Comparison of ENCODE assay signal across 9 cellular contexts in the genomic region with DNA sequence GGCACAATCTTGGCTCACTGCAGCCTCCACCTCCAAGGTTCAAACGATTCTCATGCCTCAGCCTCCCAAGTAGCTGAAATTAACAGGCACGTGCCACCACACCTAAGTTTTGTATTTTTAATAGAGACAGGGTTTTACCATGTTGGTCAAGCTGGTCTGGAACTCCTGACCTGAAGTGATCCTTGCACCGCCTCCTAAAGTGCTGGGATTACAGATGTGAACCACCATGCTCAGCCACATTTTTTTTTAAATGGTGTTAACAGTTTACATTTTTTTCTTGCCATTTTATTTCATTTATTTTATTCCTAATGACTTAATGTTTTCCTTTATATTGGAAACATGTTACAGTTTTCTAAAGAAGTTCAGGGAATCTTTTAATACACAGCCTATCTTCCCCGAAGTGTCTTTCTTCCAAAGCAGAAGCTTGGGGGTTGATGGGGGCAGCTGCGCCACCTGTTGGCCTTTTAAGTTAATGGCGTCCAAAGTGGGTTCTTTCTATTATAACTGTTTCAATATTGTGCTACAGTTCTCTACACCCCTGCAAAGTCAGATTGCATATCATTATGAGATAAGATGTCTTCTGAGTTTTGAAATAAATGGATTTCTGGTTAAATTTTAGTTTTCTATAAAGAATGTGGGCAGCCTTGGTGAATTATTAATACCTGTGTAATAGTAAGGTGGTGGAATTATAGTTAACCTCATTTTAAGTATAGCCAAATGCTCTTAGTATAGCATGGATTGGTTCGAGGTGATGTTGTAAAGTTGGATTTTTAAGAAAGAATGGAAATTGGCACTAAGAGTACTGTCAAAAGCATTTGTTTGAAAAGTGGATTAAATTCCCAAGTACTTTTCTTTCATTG. TPM values are rescaled to one million over a fixed set of nuclear protein-coding genes. Genes with fewer than 3 reads are reported as not detected.
A peak's percentile ranks its signal among the peaks of the same experiment; 100 is the strongest.
DNase-seq lines count a peak whose midpoint lies in the region; ATAC-seq, FAIRE-seq and TF ChIP-seq lines count a peak whose summit lies in the region.
"Had no signal": no experiment of that assay in that cellular context is flagged by ENCODE, and none has a peak within 500 bp of the region (broad histone marks: within the 10 kb centered on the region; RNA-seq: fewer than 3 reads in every experiment).

No MANE protein-coding gene starts in this region.

- H4K5ac ChIP-seq in H1 (ENCODE audit: insufficient read length, low read depth, low read length) = no peak overlapping the region
- H4K5ac ChIP-seq in mesendoderm (ENCODE audit: low read length) = no peak overlapping the region

- TF ChIP-seq EP300 in H1 (IDR thresholded peaks at IDR 0.05; ENCODE audit: borderline replicate concordance in 1 of 2, low read depth in 2 of 2, low read length in 2 of 2) = no peak

- no peaks in the 10 kb centered on the region for H3K9me3 ChIP-seq in H1 (ENCODE audit: insufficient read depth in 2 of 2, low read depth in 1 of 2, low read length in 1 of 2)

- TF ChIP-seq RAD21 in H1 (IDR thresholded peaks at IDR 0.05 in 1 of 2, conservative IDR thresholded peaks at IDR 0.05 in 1 of 2; ENCODE audit: low read depth in 2 of 2, low read length in 2 of 2) = peak; percentile 72 to 74

- H4K20me1 ChIP-seq in H1 (replicated peaks in 1 of 2; ENCODE audit: control insufficient read depth in 1 of 2, insufficient read depth in 2 of 2, low read length in 2 of 2) = peaks cover 0 to 5% of the 10 kb centered on the region in 2 experiments

- H2BK5ac ChIP-seq in H1 (ENCODE audit: low read depth, low read length) (no peak overlapping the region), mesendoderm (ENCODE audit: low read length) (no peak overlapping the region)

- H3K18ac ChIP-seq in H1 (ENCODE audit: extremely low read depth, low read length) (no peak overlapping the region), mesendoderm (ENCODE audit: low read length) (no peak overlapping the region)

- H3K79me2 ChIP-seq in H1 (ENCODE audit: control insufficient read depth in 1 of 2, insufficient read depth in 2 of 2, low read length in 2 of 2) (no peaks in the 10 kb centered on the region), mesendoderm (ENCODE audit: control insufficient read depth, insufficient read depth, low read length) (no peaks in the 10 kb centered on the region)

- H3K27me3 ChIP-seq in H1 (replicated peaks in 1 of 4; ENCODE audit: control insufficient read depth in 3 of 4, extremely low read depth in 1 of 4, insufficient read depth in 3 of 4, low read length in 3 of 4) = no peaks in the 10 kb centered on the region
- no peaks in the 10 kb centered on the region for H3K27me3 ChIP-seq in mesendoderm (ENCODE audit: insufficient read depth, low read length, poor library complexity)

- H2AFZ ChIP-seq in H1 (ENCODE audit: low read length) = no peak overlapping the region

- peaks cover 4% of the 10 kb centered on the region for H3K4me1 Mint-ChIP-seq in activated CD4-positive, alpha-beta memory T cell treated with anti-CD3 and anti-CD28 coated beads, Interleukin-2, amount 10 ng/mL, durations not matched to agents 7 days and 5 days
- peaks cover 5% of the 10 kb centered on the region for H3K4me1 Mint-ChIP-seq in stimulated activated effector memory CD8-positive, alpha-beta T cell treated with anti-CD3 and anti-CD28 coated beads, Interleukin-12 subunit alpha, Interleukin-12 subunit beta, amount 100 ng/mL, for 72 hours

- no peak overlapping the region for H3K14ac ChIP-seq in H1 (ENCODE audit: insufficient read length)

- H3K4me3 Mint-ChIP-seq in activated CD4-positive, alpha-beta memory T cell treated with anti-CD3 and anti-CD28 coated beads, Interleukin-2, amount 10 ng/mL, durations not matched to agents 7 days and 5 days = no peak overlapping the region
- H3K4me3 Mint-ChIP-seq in stimulated activated effector memory CD8-positive, alpha-beta T cell treated with anti-CD3 and anti-CD28 coated beads, Interleukin-12 subunit alpha, Interleukin-12 subunit beta, amount 100 ng/mL, for 72 hours = no peak overlapping the region

- no peak for TF ChIP-seq POLR2A in H1 (IDR thresholded peaks at IDR 0.05; ENCODE audit: control extremely low read depth in 1 of 2, low read depth in 2 of 2, low read length in 2 of 2)

- H3K79me1 ChIP-seq in H1 (ENCODE audit: low read depth, low read length) (no peaks in the 10 kb centered on the region), mesendoderm (ENCODE audit: low read length) (no peaks in the 10 kb centered on the region)

- H3K23ac ChIP-seq in H1 (ENCODE audit: insufficient read length) = no peak overlapping the region
- H3K23ac ChIP-seq in mesendoderm (ENCODE audit: low read length) = no peak overlapping the region

- no peaks in the 10 kb centered on the region for H3K27me3 Mint-ChIP-seq in activated CD4-positive, alpha-beta memory T cell treated with anti-CD3 and anti-CD28 coated beads, Interleukin-2, amount 10 ng/mL, durations not matched to agents 7 days and 5 days

- H2AK5ac ChIP-seq in H1 (ENCODE audit: low read depth, low read length) (no peak overlapping the region), mesendoderm (ENCODE audit: low read length) (no peak overlapping the region)

- POLR2A ChIA-PET in activated CD4-positive, alpha-beta memory T cell treated with anti-CD3 and anti-CD28 coated beads, Interleukin-2, amount 10 ng/mL, durations not matched to agents 7 days and 5 days (lab: Charles Lee) = interaction anchor here (0.5 to 3.6 kb wide), 4 partner anchors 9 to 130 kb away, joined by 3 to 18 read pairs (median 5); no protein-coding TSS in a partner anchor
- POLR2A ChIA-PET in H1 (lab: Charles Lee; ENCODE audit: partially characterized antibody) = interaction anchor here (1.1 kb wide), 2 partner anchors 26 to 127 kb away, joined by 3 to 4 read pairs; no protein-coding TSS in a partner anchor

- peak; percentile 63 for ATAC-seq in stimulated activated effector memory CD8-positive, alpha-beta T cell treated with anti-CD3 and anti-CD28 coated beads, Interleukin-12 subunit alpha, Interleukin-12 subunit beta, amount 100 ng/mL, for 72 hours
- ATAC-seq in HG03457 (IDR thresholded peaks at IDR 0.05; ENCODE audit: unreplicated experiment) = no peak

- H3K4me3 ChIP-seq in H1 (ENCODE audit: extremely low read depth in 1 of 4, insufficient read depth in 2 of 4, low read depth in 3 of 4, low read length in 4 of 4) (no peak overlapping the region), mesendoderm (ENCODE audit: low read length) (no peak overlapping the region)
- H3K4me3 ChIP-seq: skin epidermis had no signal

- H2BK12ac ChIP-seq in H1 (ENCODE audit: low read depth, low read length) = no peak overlapping the region

- TF ChIP-seq CTCF in H1 (IDR thresholded peaks at IDR 0.05; ENCODE audit: control extremely low read depth in 1 of 3, insufficient read depth in 1 of 3, low read depth in 1 of 3, low read length in 3 of 3) = peak; percentile 56 to 82 (median 67)

- H3K4ac ChIP-seq in H1 (replicated peaks; ENCODE audit: insufficient read length, low read depth, low read length) (no peak overlapping the region), mesendoderm (ENCODE audit: low read depth, low read length) (no peak overlapping the region)

- H3K4me1 ChIP-seq in H1 (replicated peaks in 1 of 4; ENCODE audit: control insufficient read depth in 3 of 4, insufficient read depth in 4 of 4, low read length in 3 of 4) (no peaks in the 10 kb centered on the region), mesendoderm (ENCODE audit: control insufficient read depth, low read depth, low read length) (no peaks in the 10 kb centered on the region)

- H2BK15ac ChIP-seq in H1 (ENCODE audit: low read length) (no peak overlapping the region), mesendoderm (replicated peaks; ENCODE audit: low read depth) (no peak overlapping the region)

- CTCF ChIA-PET in activated CD4-positive, alpha-beta memory T cell treated with anti-CD3 and anti-CD28 coated beads, Interleukin-2, amount 10 ng/mL, durations not matched to agents 7 days and 5 days (lab: Charles Lee) = interaction anchor here (0.6 to 9.3 kb wide), 29 partner anchors 9 to 244 kb away, joined by 3 to 252 read pairs (median 5); no protein-coding TSS in a partner anchor
- CTCF ChIA-PET in H1 (lab: Charles Lee; ENCODE audit: partially characterized antibody) = interaction anchor here (0.6 to 9.6 kb wide), 37 partner anchors 8 to 756 kb away, joined by 3 to 99 read pairs (median 4); no protein-coding TSS in a partner anchor

- no peaks in the 10 kb centered on the region for H3K9me3 Mint-ChIP-seq in activated CD4-positive, alpha-beta memory T cell treated with anti-CD3 and anti-CD28 coated beads, Interleukin-2, amount 10 ng/mL, durations not matched to agents 7 days and 5 days
- H3K9me3 Mint-ChIP-seq in stimulated activated effector memory CD8-positive, alpha-beta T cell treated with anti-CD3 and anti-CD28 coated beads, Interleukin-12 subunit alpha, Interleukin-12 subunit beta, amount 100 ng/mL, for 72 hours = no peaks in the 10 kb centered on the region

- H4K91ac ChIP-seq in H1 (replicated peaks; ENCODE audit: insufficient read length, low read length) = no peak overlapping the region

- no peak overlapping the region for H2BK20ac ChIP-seq in H1 (ENCODE audit: low read length)

- H3K27ac ChIP-seq in H1 (ENCODE audit: low read depth, low read length) = no peak overlapping the region
- H3K27ac ChIP-seq in mesendoderm (ENCODE audit: low read depth, low read length) = no peak overlapping the region

- FAIRE-seq in H1 (lab: Jason Lieb, UNC) = no peak

- H3K36me3 Mint-ChIP-seq in activated CD4-positive, alpha-beta memory T cell treated with anti-CD3 and anti-CD28 coated beads, Interleukin-2, amount 10 ng/mL, durations not matched to agents 7 days and 5 days (ENCODE audit: low read depth) = peaks cover 62% of the 10 kb centered on the region
- H3K36me3 Mint-ChIP-seq in stimulated activated effector memory CD8-positive, alpha-beta T cell treated with anti-CD3 and anti-CD28 coated beads, Interleukin-12 subunit alpha, Interleukin-12 subunit beta, amount 100 ng/mL, for 72 hours = peaks cover 97% of the 10 kb centered on the region

- no peaks in the 10 kb centered on the region; the same call in 1 of the 2 replicates for H3K23me2 ChIP-seq in H1 (ENCODE audit: low read depth, low read length)

- H4K8ac ChIP-seq in H1 (ENCODE audit: extremely low read depth, insufficient read depth, low read length) = no peak overlapping the region
- no peak overlapping the region for H4K8ac ChIP-seq in mesendoderm (ENCODE audit: low read depth, low read length)

- peaks cover 24 to 65% (median 54%) of the 10 kb centered on the region in 4 experiments for H3K36me3 ChIP-seq in H1 (ENCODE audit: control insufficient read depth in 2 of 4, insufficient read depth in 4 of 4, low read length in 3 of 4)
- peaks cover 15% of the 10 kb centered on the region for H3K36me3 ChIP-seq in mesendoderm (ENCODE audit: control insufficient read depth, insufficient read depth, low read length)

- H3K56ac ChIP-seq in H1 (replicated peaks; ENCODE audit: insufficient read length, low read depth, low read length) = no peak overlapping the region
- no peak overlapping the region for H3K56ac ChIP-seq in mesendoderm (ENCODE audit: low read length)

- DNase-seq in AML-193 (lab: John Stamatoyannopoulos, UW) (peak; percentile 49 to 74), H4 (ENCODE audit: low spot score) (peak; percentile 25), NCI-H748 treated with DMSO at 0.1 percent for 48 hours (lab: John Stamatoyannopoulos, UW) (peak; percentile 45), H1 (ENCODE audit: low read depth in 1 of 2, low spot score in 2 of 2) (no peak), mesendoderm (peak; percentile 49)
- DNase-seq in activated CD4-positive, alpha-beta memory T cell treated with anti-CD3 and anti-CD28 coated beads, Interleukin-2, amount 10 ng/mL, durations not matched to agents 7 days and 5 days = peak; percentile 63
- DNase-seq in stimulated activated effector memory CD8-positive, alpha-beta T cell treated with anti-CD3 and anti-CD28 coated beads, Interleukin-12 subunit alpha, Interleukin-12 subunit beta, amount 100 ng/mL, for 72 hours (ENCODE audit: low spot score in 2 of 2) = peak; percentile 20 to 59

- H3K27ac Mint-ChIP-seq in activated CD4-positive, alpha-beta memory T cell treated with anti-CD3 and anti-CD28 coated beads, Interleukin-2, amount 10 ng/mL, durations not matched to agents 7 days and 5 days = no peak overlapping the region
- no peak overlapping the region for H3K27ac Mint-ChIP-seq in stimulated activated effector memory CD8-positive, alpha-beta T cell treated with anti-CD3 and anti-CD28 coated beads, Interleukin-12 subunit alpha, Interleukin-12 subunit beta, amount 100 ng/mL, for 72 hours

- H2BK120ac ChIP-seq in H1 (replicated peaks; ENCODE audit: low read depth, low read length) (no peak overlapping the region), mesendoderm (ENCODE audit: low read depth, low read length) (no peak overlapping the region)

- H3K4me2 ChIP-seq in H1 (ENCODE audit: insufficient read depth in 1 of 2, low read depth in 2 of 2, low read length in 2 of 2) = no peak overlapping the region
- H3K4me2 ChIP-seq in mesendoderm (ENCODE audit: low read length) = no peak overlapping the region

- no peak overlapping the region for H3K9ac ChIP-seq in H1 (replicated peaks in 1 of 4; ENCODE audit: extremely low read depth in 1 of 4, low read depth in 3 of 4, low read length in 3 of 4)
- H3K9ac ChIP-seq in mesendoderm (ENCODE audit: low read length) = no peak overlapping the region

- 60% methylated on average over 7 of the region's 7 CpGs; no CpG with 5 or more reads in 1 of the 2 experiments for WGBS in H1 (ENCODE audit: extremely low coverage in 1 of 2, insufficient coverage in 1 of 2, insufficient read length in 1 of 2, insufficient replicate concordance in 2 of 2, low coverage in 1 of 2, low lambda C conversion rate in 2 of 2, missing lambda C conversion rate in 1 of 2), 2 experiments
- 100% methylated on average over 1 of the region's 7 CpGs for WGBS in mesendoderm (ENCODE audit: extremely low coverage, insufficient coverage, low lambda C conversion rate)

RNA-seq across cellular contexts. Expression of a gene that starts 42.0 kb away (rescaled TPM):
- 19.6 and 29.3 TPM in 2 replicates for total RNA-seq in H4 (2014; rRNA removed; shearing (Covaris generic))
- 100 to 1,000 TPM; 267 to 286 TPM for total RNA-seq in activated CD4-positive, alpha-beta memory T cell treated with anti-CD3 and anti-CD28 coated beads, Interleukin-2, amount 10 ng/mL, durations not matched to agents 7 days and 5 days
- total RNA-seq in H1 (2021; fragmentation: NEBNext Ultra II Directional; extraction: Animal tissue kit (Norgen Biotek cat#: 25700)) = 151 and 154 TPM in 2 replicates
- polyA plus RNA-seq in H1 (2011; rRNA removed) = 103 and 152 TPM in 2 replicates
- polyA plus RNA-seq in H1 (2011; cell fraction: cytosol; rRNA removed) = 138 TPM
- 726 TPM for polyA plus RNA-seq in H1 (2011; cell fraction: nucleus; rRNA removed)
- polyA plus RNA-seq in H1 (2012, experiment 1 of 2) = 123 to 166 TPM (median 150 TPM) in 4 replicates
- polyA plus RNA-seq in H1 (2012, experiment 2 of 2) = 127 TPM
- 83.5 TPM for polyA plus RNA-seq in H1 (2013, experiment 1 of 2)
- 72.0 TPM for polyA plus RNA-seq in H1 (2013, experiment 2 of 2)
- 164 and 175 TPM in 2 replicates for polyA minus RNA-seq in H1 (2011; rRNA and poly(A)+ RNA removed)
- 123 TPM for polyA minus RNA-seq in H1 (2011; cell fraction: cytosol; rRNA and poly(A)+ RNA removed)
- 248 TPM for polyA minus RNA-seq in H1 (2011; cell fraction: nucleus; rRNA and poly(A)+ RNA removed)
- 62.4 TPM for polyA plus RNA-seq in mesendoderm (2013, experiment 1 of 2)
- polyA plus RNA-seq in mesendoderm (2013, experiment 2 of 2) = 60.0 TPM

Comparison
In these comparisons a context has a peak if more than half of its experiments do, and no peak if none do; other contexts are left out.
1. DNase-seq: peak in AML-193 (2 of 2), H4 (single experiment), NCI-H748 treated with DMSO at 0.1 percent for 48 hours (single experiment), activated CD4-positive, alpha-beta memory T cell treated with anti-CD3 and anti-CD28 coated beads, Interleukin-2, amount 10 ng/mL, durations not matched to agents 7 days and 5 days (single experiment), mesendoderm (single experiment) and stimulated activated effector memory CD8-positive, alpha-beta T cell treated with anti-CD3 and anti-CD28 coated beads, Interleukin-12 subunit alpha, Interleukin-12 subunit beta, amount 100 ng/mL, for 72 hours (2 of 2); none in H1 (0 of 2).